In genomic region chr12:29639893-29640495, GRCh38 we compare ENCODE assay signal across 15 cellular contexts.
DNase-seq lines count a peak whose midpoint lies in the region; ATAC-seq and TF ChIP-seq lines count a peak whose summit lies in the region.
"Had no signal": no experiment of that assay in that cellular context is flagged by ENCODE, and none has a peak within 500 bp of the region (broad histone marks: within the 10 kb centered on the region; RNA-seq: fewer than 3 reads in every experiment).

No MANE protein-coding gene starts in this region.

- TF ChIP-seq CTCF in HCT116 (IDR thresholded peaks at IDR 0.05 in 2 of 3, conservative IDR thresholded peaks at IDR 0.05 in 1 of 3; ENCODE audit: borderline replicate concordance in 1 of 3, insufficient read depth in 1 of 3, low read depth in 2 of 3, low read length in 2 of 3) = no peak
- TF ChIP-seq CTCF in coronary artery (IDR thresholded peaks at IDR 0.05) = no peak
- TF ChIP-seq CTCF in right lobe of liver (IDR thresholded peaks at IDR 0.05) = no peak

- TF ChIP-seq RAD21 in HCT116 (IDR thresholded peaks at IDR 0.05; ENCODE audit: low read depth) = no peak

- CTCF ChIA-PET in HCT116 (lab: Charles Lee) = interaction anchor here (1.3 kb wide), 1 partner anchor 11 kb away, joined by 3 read pairs; no protein-coding TSS in a partner anchor
- CTCF ChIA-PET in activated CD4-positive, alpha-beta memory T cell treated with anti-CD3 and anti-CD28 coated beads, Interleukin-2, amount 10 ng/mL, durations not matched to agents 7 days and 5 days (lab: Charles Lee) = no interaction called here

- H3K27ac ChIP-seq in HCT116 (ENCODE audit: low read depth, low read length) (peak overlapping the region; percentile 64), coronary artery (peak overlapping the region; percentile 60 to 77), right lobe of liver (peak overlapping the region; percentile 14 to 62 (median 46)), skeletal muscle tissue (ENCODE audit: low read depth, low read length) (peak overlapping the region; percentile 36)
- H3K27ac ChIP-seq: body of pancreas, neutrophil, SJCRH30, thyroid gland had no signal

- no peak for TF ChIP-seq POLR2A in HCT116 (IDR thresholded peaks at IDR 0.05; ENCODE audit: borderline replicate concordance, extremely low read depth, insufficient read depth, insufficient read length)
- no peak for TF ChIP-seq POLR2A in right lobe of liver (IDR thresholded peaks at IDR 0.05)

- no TSS peak for BruUV-seq in HCT116 (replicated peaks; lab: Mats Ljungman, UMichigan)

- peak overlapping the region; percentile 30 for H3K9ac ChIP-seq in HCT116 (ENCODE audit: low read length)
- no peak overlapping the region for H3K9ac ChIP-seq in skeletal muscle tissue (ENCODE audit: low read depth in 1 of 3, low read length in 3 of 3)

- H4K20me1 ChIP-seq in HCT116 (ENCODE audit: insufficient read depth) = no peaks in the 10 kb centered on the region

- ATAC-seq in HCT116 (no peak), right lobe of liver (peak in 2 of 4 donors; percentile 29 to 39)
- ATAC-seq: body of pancreas had no signal

- H3K4me1 ChIP-seq in HCT116 (ENCODE audit: control insufficient read depth in 1 of 2, insufficient read depth in 2 of 2, low read length in 2 of 2) (peaks cover 7 to 17% of the 10 kb centered on the region in 2 experiments; a peak in 3 of 4 replicates), right lobe of liver (no peaks in the 10 kb centered on the region), skeletal muscle tissue (ENCODE audit: control insufficient read depth in 3 of 3, insufficient read depth in 3 of 3, low read length in 3 of 3) (peaks cover 2 to 10% (median 3%) of the 10 kb centered on the region in 3 donors)
- H3K4me1 ChIP-seq: body of pancreas, SJCRH30, thyroid gland had no signal

- no peaks in the 10 kb centered on the region for H3K9me2 ChIP-seq in HCT116 (ENCODE audit: insufficient read depth)

- POLR2A ChIA-PET in HCT116 (lab: Charles Lee) = no interaction called here
- POLR2A ChIA-PET in activated CD4-positive, alpha-beta memory T cell treated with anti-CD3 and anti-CD28 coated beads, Interleukin-2, amount 10 ng/mL, durations not matched to agents 7 days and 5 days (lab: Charles Lee) = no interaction called here

- H3K36me3 ChIP-seq in HCT116 (ENCODE audit: control insufficient read depth in 1 of 2, insufficient read depth in 2 of 2, low read length in 2 of 2) (no peaks in the 10 kb centered on the region), right lobe of liver (no peaks in the 10 kb centered on the region), skeletal muscle tissue (ENCODE audit: control insufficient read depth in 3 of 3, insufficient read depth in 3 of 3, low read length in 3 of 3) (peaks cover 0 to 2% (median 0%) of the 10 kb centered on the region in 3 donors)
- H3K36me3 ChIP-seq: neutrophil, thyroid gland had no signal

- H3K9me3 ChIP-seq in HCT116 (ENCODE audit: control insufficient read depth in 1 of 2, insufficient read depth in 1 of 2, low read depth in 1 of 2, low read length in 2 of 2) (no peaks in the 10 kb centered on the region), right lobe of liver (no peaks in the 10 kb centered on the region), skeletal muscle tissue (ENCODE audit: control insufficient read depth in 3 of 3, low read length in 3 of 3) (no peaks in the 10 kb centered on the region)
- H3K9me3 ChIP-seq: body of pancreas, neutrophil, SJCRH30, thyroid gland had no signal

- peak overlapping the region; percentile 67 for H3K4me2 ChIP-seq in HCT116 (ENCODE audit: low read length)

- RAD21 ChIA-PET in HCT116 (lab: Charles Lee; ENCODE audit: low non-redundant PET in 1 of 2, low total read pairs in 2 of 2, uncharacterized antibody in 2 of 2, unreplicated experiment in 2 of 2) = no interaction called here

- H3K9me3 Mint-ChIP-seq in activated CD4-positive, alpha-beta memory T cell treated with anti-CD3 and anti-CD28 coated beads, Interleukin-2, amount 10 ng/mL, durations not matched to agents 7 days and 5 days = no peaks in the 10 kb centered on the region

- no peaks in the 10 kb centered on the region for H3K79me2 ChIP-seq in HCT116 (ENCODE audit: insufficient read depth, low read length)

- DNase-seq in HCT116 (ENCODE audit: low read depth, low spot score) (no peak), coronary artery (ENCODE audit: low spot score) (no peak), right lobe of liver (no peak), NCI-H2107 treated with DMSO at 0.1 percent for 48 hours (lab: John Stamatoyannopoulos, UW; ENCODE audit: unreplicated experiment) (no peak), cerebellar nuclear complex (lab: John Stamatoyannopoulos, UW) (no peak)
- DNase-seq in activated CD4-positive, alpha-beta memory T cell treated with anti-CD3 and anti-CD28 coated beads, Interleukin-2, amount 10 ng/mL, durations not matched to agents 7 days and 5 days = no peak
- DNase-seq in activated CD4-positive, CD25-positive, alpha-beta regulatory T cell treated with anti-CD3 and anti-CD28 coated beads, Interleukin-2, amount 50 U/mL, for 72 hours = no peak
- DNase-seq: activated gamma-delta T cell; NCI-H2107; SJCRH30; stimulated activated CD4-positive, alpha-beta T cell treated with anti-CD3 and anti-CD28 coated beads, Interleukin-15, amount 100 ng/mL, for 24 hours; thyroid gland had no signal

- no peaks in the 10 kb centered on the region for H3K36me3 Mint-ChIP-seq in activated CD4-positive, alpha-beta memory T cell treated with anti-CD3 and anti-CD28 coated beads, Interleukin-2, amount 10 ng/mL, durations not matched to agents 7 days and 5 days (ENCODE audit: low read depth)

- H3K27me3 ChIP-seq in HCT116 (ENCODE audit: insufficient read depth, low read length) (no peaks in the 10 kb centered on the region), right lobe of liver (no peaks in the 10 kb centered on the region), skeletal muscle tissue (ENCODE audit: control insufficient read depth in 3 of 3, insufficient read depth in 3 of 3, low read length in 3 of 3) (no peaks in the 10 kb centered on the region)
- H3K27me3 ChIP-seq: body of pancreas, neutrophil, SJCRH30, thyroid gland had no signal

- intact Hi-C loops in HCT116 (cut with micrococcal nuclease) (no loop called here), right lobe of liver (cut with DNase I) (no loop called here)

- no peak overlapping the region for H2AFZ ChIP-seq in HCT116 (ENCODE audit: low read depth, low read length, poor library complexity, severe bottlenecking)

- no peak overlapping the region for H3K27ac Mint-ChIP-seq in activated CD4-positive, alpha-beta memory T cell treated with anti-CD3 and anti-CD28 coated beads, Interleukin-2, amount 10 ng/mL, durations not matched to agents 7 days and 5 days

- no peak overlapping the region for H3K4me3 ChIP-seq in HCT116 (replicated peaks in 1 of 2; ENCODE audit: low read depth in 1 of 2, low read length in 2 of 2)
- H3K4me3 ChIP-seq in coronary artery = peak overlapping the region; percentile 46
- peak overlapping the region in 1 of 3 donors; percentile 4 for H3K4me3 ChIP-seq in right lobe of liver
- no peak overlapping the region for H3K4me3 ChIP-seq in skeletal muscle tissue (ENCODE audit: low read length in 3 of 3)
- H3K4me3 ChIP-seq: body of pancreas, SJCRH30, thyroid gland had no signal

- H3K4me3 Mint-ChIP-seq in activated CD4-positive, alpha-beta memory T cell treated with anti-CD3 and anti-CD28 coated beads, Interleukin-2, amount 10 ng/mL, durations not matched to agents 7 days and 5 days = no peak overlapping the region

- H3K4me1 Mint-ChIP-seq in activated CD4-positive, alpha-beta memory T cell treated with anti-CD3 and anti-CD28 coated beads, Interleukin-2, amount 10 ng/mL, durations not matched to agents 7 days and 5 days = no peaks in the 10 kb centered on the region

- WGBS in right lobe of liver (ENCODE audit: insufficient coverage, low coverage, low lambda C conversion rate, missing lambda C conversion rate) = 84% methylated on average over 8 of the region's 10 CpGs

- no peaks in the 10 kb centered on the region for H3K27me3 Mint-ChIP-seq in activated CD4-positive, alpha-beta memory T cell treated with anti-CD3 and anti-CD28 coated beads, Interleukin-2, amount 10 ng/mL, durations not matched to agents 7 days and 5 days

TF ChIP-seq in HCT116, 20 proteins besides CTCF, POLR2A, EP300 and RAD21:
- TF ChIP-seq SP1 (IDR thresholded peaks at IDR 0.05; ENCODE audit: low read depth) (no peak), TCF7L2 (IDR thresholded peaks at IDR 0.05; ENCODE audit: borderline replicate concordance, extremely low read depth, insufficient read depth, insufficient read length) (no peak), ZNF274 (IDR thresholded peaks at IDR 0.05; ENCODE audit: low read depth, low read length) (no peak), ELF1 (IDR thresholded peaks at IDR 0.05; ENCODE audit: borderline replicate concordance, low read depth) (no peak), JUND (IDR thresholded peaks at IDR 0.05) (no peak), CBX3 (IDR thresholded peaks at IDR 0.05; ENCODE audit: low read depth) (no peak), EZH2 (IDR thresholded peaks at IDR 0.05) (no peak), YY1 (IDR thresholded peaks at IDR 0.05; ENCODE audit: extremely low read depth, insufficient replicate concordance, low read depth, low read length) (no peak), SIN3A (IDR thresholded peaks at IDR 0.05; ENCODE audit: low read depth) (no peak)
